8 cellular contexts compared by ENCODE assay signal in genomic region chr11:10294289-10294953, GRCh38. TPM values are rescaled to one million over a fixed set of nuclear protein-coding genes. Genes with fewer than 3 reads are reported as not detected.
DNase-seq lines count a peak whose midpoint lies in the region; TF ChIP-seq lines count a peak whose summit lies in the region.

No MANE protein-coding gene starts in this region.

- H3K27ac ChIP-seq in esophagus muscularis mucosa (replicated peaks in 1 of 4) (peak overlapping the region; percentile 91 to 99 (median 96)), muscle layer of colon (ENCODE audit: low read depth, low read length) (peak overlapping the region; percentile 83)

- TF ChIP-seq EP300 in esophagus muscularis mucosa (IDR thresholded peaks at IDR 0.05) = no peak

- H3K9ac ChIP-seq in muscle layer of colon (ENCODE audit: low read length) = no peak overlapping the region

- intact Hi-C loops in esophagus muscularis mucosa (cut with DNase I) = no loop called here

- peak; percentile 49 for DNase-seq in A172 (ENCODE audit: low spot score)
- no peak for DNase-seq in GM12865 (ENCODE audit: low read depth)
- peak; percentile 42 to 58 for DNase-seq in SW 1271 (lab: John Stamatoyannopoulos, UW)
- DNase-seq in esophagus muscularis mucosa (ENCODE audit: extremely low spot score) = peak; percentile 92
- DNase-seq in GF-D8 (lab: John Stamatoyannopoulos, UW) = no peak
- no peak for DNase-seq in cortex of kidney (lab: John Stamatoyannopoulos, UW)
- DNase-seq in globus pallidus (ENCODE audit: low spot score) = no peak

- H3K4me3 ChIP-seq in GM12865 (ENCODE audit: low read depth, low read length) = peak overlapping the region; percentile 75
- H3K4me3 ChIP-seq in esophagus muscularis mucosa = peak overlapping the region; percentile 70 to 93 (median 77)
- peak overlapping the region; percentile 51 to 96 for H3K4me3 ChIP-seq in muscle layer of colon (ENCODE audit: low read depth in 1 of 2, low read length in 2 of 2)

- TF ChIP-seq CTCF in GM12865 (IDR thresholded peaks at IDR 0.05; ENCODE audit: insufficient read depth, low read depth, low read length, missing control alignments) (no peak), esophagus muscularis mucosa (IDR thresholded peaks at IDR 0.05) (no peak)

- WGBS in esophagus muscularis mucosa = 3% methylated on average over 25 of the region's 46 CpGs

- H3K27me3 ChIP-seq in esophagus muscularis mucosa (peaks cover 0 to 4% (median 0%) of the 10 kb centered on the region in 4 donors), muscle layer of colon (ENCODE audit: control insufficient read depth in 1 of 2, insufficient read depth in 2 of 2, low read length in 2 of 2) (no peaks in the 10 kb centered on the region)

- H3K36me3 ChIP-seq in esophagus muscularis mucosa = peaks cover 0 to 3% (median under 1%) of the 10 kb centered on the region in 4 donors
- H3K36me3 ChIP-seq in muscle layer of colon (ENCODE audit: insufficient read depth, low read length) = no peaks in the 10 kb centered on the region

- no peak for TF ChIP-seq POLR2A in esophagus muscularis mucosa (IDR thresholded peaks at IDR 0.05; ENCODE audit: low read depth)

- peaks cover 15 to 50% (median 46%) of the 10 kb centered on the region in 4 donors for H3K4me1 ChIP-seq in esophagus muscularis mucosa
- H3K4me1 ChIP-seq in muscle layer of colon (ENCODE audit: insufficient read depth, low read length) = peaks cover 18% of the 10 kb centered on the region

- H3K9me3 ChIP-seq in esophagus muscularis mucosa (no peaks in the 10 kb centered on the region), muscle layer of colon (ENCODE audit: low read length) (no peaks in the 10 kb centered on the region)

RNA-seq across cellular contexts. Expression of gene SBF2, which starts 0.4 kb away (rescaled TPM):
- total RNA-seq in A172 (2014; rRNA removed; shearing (Covaris generic)) = 19.6 and 34.7 TPM in 2 replicates
- 10 to 100 TPM; 44.6 to 59.4 (median 53.4) TPM for total RNA-seq in esophagus muscularis mucosa

RNA-seq across cellular contexts. Expression of gene ADM, which starts 10.5 kb away (rescaled TPM):
- total RNA-seq in A172 (2014; rRNA removed; shearing (Covaris generic)) = 40.3 and 46.7 TPM in 2 replicates
- total RNA-seq in esophagus muscularis mucosa = 100 to 1,000 TPM in 2 of 4 donors, 10 to 100 TPM in 2; 57.3 to 152 (median 105) TPM

Comparison
In these comparisons a context has a peak if more than half of its experiments do, and no peak if none do; other contexts are left out.
1. DNase-seq: peak in A172 (single experiment), SW 1271 (2 of 2) and esophagus muscularis mucosa (single experiment); none in GM12865 (single experiment), GF-D8 (single experiment), cortex of kidney (single experiment) and globus pallidus (single experiment).
2. Peak in every context shown above with its lines, with median percentiles within 50 percentile points of each other: H3K4me3 ChIP-seq.